In the genomic region with DNA sequence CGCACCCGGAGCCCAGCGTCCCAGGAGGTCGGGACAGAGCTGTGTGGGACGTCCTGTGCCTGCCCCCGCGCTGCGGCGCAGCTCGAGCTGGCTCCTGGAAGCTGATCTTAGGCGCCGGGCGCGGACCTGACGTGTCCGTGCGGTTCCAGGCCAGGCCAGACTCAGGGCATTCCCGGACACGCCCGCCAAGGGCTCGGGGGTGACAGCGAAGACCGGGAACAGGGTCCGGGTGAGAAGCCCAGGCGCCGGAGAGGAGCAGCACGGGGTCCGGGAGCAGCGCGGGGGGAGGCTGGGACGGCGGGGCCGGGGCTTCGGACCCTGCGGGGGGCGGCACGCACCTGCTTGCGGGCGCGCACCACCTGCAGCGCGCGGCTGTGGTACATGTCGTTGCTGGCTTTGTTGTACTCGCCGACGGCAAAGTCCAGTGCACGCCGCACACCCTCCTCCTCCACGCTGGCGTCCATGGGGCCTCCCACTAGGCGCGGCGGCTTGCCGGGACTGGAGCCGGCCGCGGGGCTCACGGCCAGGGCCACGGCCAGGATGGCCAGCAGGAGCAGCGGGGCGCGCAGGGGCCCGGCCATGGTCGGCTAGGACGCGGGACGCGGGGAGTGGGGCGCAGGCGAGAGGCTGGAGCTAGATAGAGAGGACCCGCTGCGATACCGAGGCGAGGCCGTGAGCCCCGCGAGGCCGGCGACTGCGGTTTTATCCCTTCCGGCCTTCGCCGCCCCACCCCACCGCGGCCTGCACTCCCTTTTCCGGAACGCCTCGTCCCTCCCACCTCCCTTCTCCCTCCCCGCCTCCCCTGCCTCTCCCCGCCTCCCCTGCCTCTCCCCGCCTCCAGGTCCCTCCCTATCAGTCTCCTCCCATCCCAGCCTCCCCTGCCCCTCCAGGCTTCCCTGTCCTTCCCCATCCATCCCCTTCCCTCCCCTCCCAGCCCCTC, we compare ENCODE assay signal across 1 cellular context.
TF ChIP-seq lines count a peak whose summit lies in the region.

A gene with protein sequence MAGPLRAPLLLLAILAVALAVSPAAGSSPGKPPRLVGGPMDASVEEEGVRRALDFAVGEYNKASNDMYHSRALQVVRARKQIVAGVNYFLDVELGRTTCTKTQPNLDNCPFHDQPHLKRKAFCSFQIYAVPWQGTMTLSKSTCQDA (minus strand): TSS at position 674 of the 940 bp plus-strand sequence. CDS start 93 bp downstream, at position 581.

TF ChIP-seq in HepG2, 621 proteins besides CTCF, POLR2A, EP300 and RAD21 (continued from another document and continues in another):
- TF ChIP-seq, protein P1, sequence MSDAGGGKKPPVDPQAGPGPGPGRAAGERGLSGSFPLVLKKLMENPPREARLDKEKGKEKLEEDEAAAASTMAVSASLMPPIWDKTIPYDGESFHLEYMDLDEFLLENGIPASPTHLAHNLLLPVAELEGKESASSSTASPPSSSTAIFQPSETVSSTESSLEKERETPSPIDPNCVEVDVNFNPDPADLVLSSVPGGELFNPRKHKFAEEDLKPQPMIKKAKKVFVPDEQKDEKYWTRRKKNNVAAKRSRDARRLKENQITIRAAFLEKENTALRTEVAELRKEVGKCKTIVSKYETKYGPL (CRISPR knock-in tag; IDR thresholded peaks at IDR 0.05) = peak; percentile 82
- TF ChIP-seq ZFY (CRISPR knock-in tag; IDR thresholded peaks at IDR 0.05) (peak; percentile 98), SRSF1 (optimal IDR thresholded peaks at IDR 0.05; ENCODE audit: low read depth, low read length) (peak; percentile 64), FLYWCH1 (CRISPR knock-in tag; IDR thresholded peaks at IDR 0.05) (no peak), ZNF629 (CRISPR knock-in tag; conservative IDR thresholded peaks at IDR 0.05) (peak; percentile 38), KLF6 (CRISPR knock-in tag; IDR thresholded peaks at IDR 0.05) (peak; percentile 91), ZNF547 (CRISPR knock-in tag; IDR thresholded peaks at IDR 0.05) (peak; percentile 95), SIX1 (CRISPR knock-in tag; IDR thresholded peaks at IDR 0.05; ENCODE audit: borderline replicate concordance) (peak; percentile 32; the same call in 1 of the 2 replicates), AGO2 (optimal IDR thresholded peaks at IDR 0.05; ENCODE audit: low read depth, low read length) (peak; percentile 99), SATB2 (CRISPR knock-in tag; IDR thresholded peaks at IDR 0.05) (0 out of 2 replicates have a peak, but pooled peaks have one; percentile 51), MAFG (CRISPR knock-in tag; IDR thresholded peaks at IDR 0.05) (peak; percentile 62; the same call in 1 of the 2 replicates), XRCC5 (optimal IDR thresholded peaks at IDR 0.05; ENCODE audit: low read length) (peak; percentile 51), ZNF530 (CRISPR knock-in tag; IDR thresholded peaks at IDR 0.05; ENCODE audit: low read depth) (no peak; the same call in none of the 2 replicates), JUN (CRISPR knock-in tag; IDR thresholded peaks at IDR 0.05) (peak; percentile 23; the same call in 1 of the 2 replicates), SOX13 (IDR thresholded peaks at IDR 0.05) (peak; percentile 70), SOX13 (CRISPR knock-in tag; conservative IDR thresholded peaks at IDR 0.05 in 1 of 2, IDR thresholded peaks at IDR 0.05 in 1 of 2) (peak; percentile 32 to 55; a peak in 2 of 4 replicates), RBFOX2 (IDR thresholded peaks at IDR 0.05; ENCODE audit: low read depth, low read length) (peak; percentile 99), SP4 (CRISPR knock-in tag; IDR thresholded peaks at IDR 0.05) (peak; percentile 80), MAZ (IDR thresholded peaks at IDR 0.05; ENCODE audit: borderline replicate concordance, low read depth, low read length) (peak; percentile 98), MAZ (CRISPR knock-in tag; IDR thresholded peaks at IDR 0.05; ENCODE audit: low read depth) (peak; percentile 94), HNRNPH1 (optimal IDR thresholded peaks at IDR 0.05; ENCODE audit: low read depth, low read length) (no peak), PHF5A (CRISPR knock-in tag; IDR thresholded peaks at IDR 0.05; ENCODE audit: low read depth, unreplicated experiment) (peak; percentile 79)
- TF ChIP-seq, protein P2, sequence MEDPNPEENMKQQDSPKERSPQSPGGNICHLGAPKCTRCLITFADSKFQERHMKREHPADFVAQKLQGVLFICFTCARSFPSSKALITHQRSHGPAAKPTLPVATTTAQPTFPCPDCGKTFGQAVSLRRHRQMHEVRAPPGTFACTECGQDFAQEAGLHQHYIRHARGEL (CRISPR knock-in tag; IDR thresholded peaks at IDR 0.05) = no peak
- TF ChIP-seq, protein P3, sequence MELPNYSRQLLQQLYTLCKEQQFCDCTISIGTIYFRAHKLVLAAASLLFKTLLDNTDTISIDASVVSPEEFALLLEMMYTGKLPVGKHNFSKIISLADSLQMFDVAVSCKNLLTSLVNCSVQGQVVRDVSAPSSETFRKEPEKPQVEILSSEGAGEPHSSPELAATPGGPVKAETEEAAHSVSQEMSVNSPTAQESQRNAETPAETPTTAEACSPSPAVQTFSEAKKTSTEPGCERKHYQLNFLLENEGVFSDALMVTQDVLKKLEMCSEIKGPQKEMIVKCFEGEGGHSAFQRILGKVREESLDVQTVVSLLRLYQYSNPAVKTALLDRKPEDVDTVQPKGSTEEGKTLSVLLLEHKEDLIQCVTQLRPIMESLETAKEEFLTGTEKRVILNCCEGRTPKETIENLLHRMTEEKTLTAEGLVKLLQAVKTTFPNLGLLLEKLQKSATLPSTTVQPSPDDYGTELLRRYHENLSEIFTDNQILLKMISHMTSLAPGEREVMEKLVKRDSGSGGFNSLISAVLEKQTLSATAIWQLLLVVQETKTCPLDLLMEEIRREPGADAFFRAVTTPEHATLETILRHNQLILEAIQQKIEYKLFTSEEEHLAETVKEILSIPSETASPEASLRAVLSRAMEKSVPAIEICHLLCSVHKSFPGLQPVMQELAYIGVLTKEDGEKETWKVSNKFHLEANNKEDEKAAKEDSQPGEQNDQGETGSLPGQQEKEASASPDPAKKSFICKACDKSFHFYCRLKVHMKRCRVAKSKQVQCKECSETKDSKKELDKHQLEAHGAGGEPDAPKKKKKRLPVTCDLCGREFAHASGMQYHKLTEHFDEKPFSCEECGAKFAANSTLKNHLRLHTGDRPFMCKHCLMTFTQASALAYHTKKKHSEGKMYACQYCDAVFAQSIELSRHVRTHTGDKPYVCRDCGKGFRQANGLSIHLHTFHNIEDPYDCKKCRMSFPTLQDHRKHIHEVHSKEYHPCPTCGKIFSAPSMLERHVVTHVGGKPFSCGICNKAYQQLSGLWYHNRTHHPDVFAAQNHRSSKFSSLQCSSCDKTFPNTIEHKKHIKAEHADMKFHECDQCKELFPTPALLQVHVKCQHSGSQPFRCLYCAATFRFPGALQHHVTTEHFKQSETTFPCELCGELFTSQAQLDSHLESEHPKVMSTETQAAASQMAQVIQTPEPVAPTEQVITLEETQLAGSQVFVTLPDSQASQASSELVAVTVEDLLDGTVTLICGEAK (IDR thresholded peaks at IDR 0.05) = no peak
- TF ChIP-seq, protein P3 (CRISPR knock-in tag; IDR thresholded peaks at IDR 0.05) = peak; percentile 83; the same call in 1 of the 2 replicates
- TF ChIP-seq, protein P4, sequence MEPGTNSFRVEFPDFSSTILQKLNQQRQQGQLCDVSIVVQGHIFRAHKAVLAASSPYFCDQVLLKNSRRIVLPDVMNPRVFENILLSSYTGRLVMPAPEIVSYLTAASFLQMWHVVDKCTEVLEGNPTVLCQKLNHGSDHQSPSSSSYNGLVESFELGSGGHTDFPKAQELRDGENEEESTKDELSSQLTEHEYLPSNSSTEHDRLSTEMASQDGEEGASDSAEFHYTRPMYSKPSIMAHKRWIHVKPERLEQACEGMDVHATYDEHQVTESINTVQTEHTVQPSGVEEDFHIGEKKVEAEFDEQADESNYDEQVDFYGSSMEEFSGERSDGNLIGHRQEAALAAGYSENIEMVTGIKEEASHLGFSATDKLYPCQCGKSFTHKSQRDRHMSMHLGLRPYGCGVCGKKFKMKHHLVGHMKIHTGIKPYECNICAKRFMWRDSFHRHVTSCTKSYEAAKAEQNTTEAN (CRISPR knock-in tag; conservative IDR thresholded peaks at IDR 0.05) = peak; percentile 82; the same call in 1 of the 2 replicates
- TF ChIP-seq, protein P5, sequence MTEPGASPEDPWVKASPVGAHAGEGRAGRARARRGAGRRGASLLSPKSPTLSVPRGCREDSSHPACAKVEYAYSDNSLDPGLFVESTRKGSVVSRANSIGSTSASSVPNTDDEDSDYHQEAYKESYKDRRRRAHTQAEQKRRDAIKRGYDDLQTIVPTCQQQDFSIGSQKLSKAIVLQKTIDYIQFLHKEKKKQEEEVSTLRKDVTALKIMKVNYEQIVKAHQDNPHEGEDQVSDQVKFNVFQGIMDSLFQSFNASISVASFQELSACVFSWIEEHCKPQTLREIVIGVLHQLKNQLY (CRISPR knock-in tag; IDR thresholded peaks at IDR 0.05) = peak; percentile 27; the same call in 1 of the 2 replicates
- TF ChIP-seq, protein P6, sequence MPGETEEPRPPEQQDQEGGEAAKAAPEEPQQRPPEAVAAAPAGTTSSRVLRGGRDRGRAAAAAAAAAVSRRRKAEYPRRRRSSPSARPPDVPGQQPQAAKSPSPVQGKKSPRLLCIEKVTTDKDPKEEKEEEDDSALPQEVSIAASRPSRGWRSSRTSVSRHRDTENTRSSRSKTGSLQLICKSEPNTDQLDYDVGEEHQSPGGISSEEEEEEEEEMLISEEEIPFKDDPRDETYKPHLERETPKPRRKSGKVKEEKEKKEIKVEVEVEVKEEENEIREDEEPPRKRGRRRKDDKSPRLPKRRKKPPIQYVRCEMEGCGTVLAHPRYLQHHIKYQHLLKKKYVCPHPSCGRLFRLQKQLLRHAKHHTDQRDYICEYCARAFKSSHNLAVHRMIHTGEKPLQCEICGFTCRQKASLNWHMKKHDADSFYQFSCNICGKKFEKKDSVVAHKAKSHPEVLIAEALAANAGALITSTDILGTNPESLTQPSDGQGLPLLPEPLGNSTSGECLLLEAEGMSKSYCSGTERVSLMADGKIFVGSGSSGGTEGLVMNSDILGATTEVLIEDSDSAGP (CRISPR knock-in tag; IDR thresholded peaks at IDR 0.05; ENCODE audit: borderline replicate concordance) = peak; percentile 95
- TF ChIP-seq, protein P7, sequence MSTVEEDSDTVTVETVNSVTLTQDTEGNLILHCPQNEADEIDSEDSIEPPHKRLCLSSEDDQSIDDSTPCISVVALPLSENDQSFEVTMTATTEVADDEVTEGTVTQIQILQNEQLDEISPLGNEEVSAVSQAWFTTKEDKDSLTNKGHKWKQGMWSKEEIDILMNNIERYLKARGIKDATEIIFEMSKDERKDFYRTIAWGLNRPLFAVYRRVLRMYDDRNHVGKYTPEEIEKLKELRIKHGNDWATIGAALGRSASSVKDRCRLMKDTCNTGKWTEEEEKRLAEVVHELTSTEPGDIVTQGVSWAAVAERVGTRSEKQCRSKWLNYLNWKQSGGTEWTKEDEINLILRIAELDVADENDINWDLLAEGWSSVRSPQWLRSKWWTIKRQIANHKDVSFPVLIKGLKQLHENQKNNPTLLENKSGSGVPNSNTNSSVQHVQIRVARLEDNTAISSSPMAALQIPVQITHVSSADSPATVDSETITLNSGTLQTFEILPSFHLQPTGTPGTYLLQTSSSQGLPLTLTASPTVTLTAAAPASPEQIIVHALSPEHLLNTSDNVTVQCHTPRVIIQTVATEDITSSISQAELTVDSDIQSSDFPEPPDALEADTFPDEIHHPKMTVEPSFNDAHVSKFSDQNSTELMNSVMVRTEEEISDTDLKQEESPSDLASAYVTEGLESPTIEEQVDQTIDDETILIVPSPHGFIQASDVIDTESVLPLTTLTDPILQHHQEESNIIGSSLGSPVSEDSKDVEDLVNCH (CRISPR knock-in tag; IDR thresholded peaks at IDR 0.05) = no peak
- TF ChIP-seq, protein P8, sequence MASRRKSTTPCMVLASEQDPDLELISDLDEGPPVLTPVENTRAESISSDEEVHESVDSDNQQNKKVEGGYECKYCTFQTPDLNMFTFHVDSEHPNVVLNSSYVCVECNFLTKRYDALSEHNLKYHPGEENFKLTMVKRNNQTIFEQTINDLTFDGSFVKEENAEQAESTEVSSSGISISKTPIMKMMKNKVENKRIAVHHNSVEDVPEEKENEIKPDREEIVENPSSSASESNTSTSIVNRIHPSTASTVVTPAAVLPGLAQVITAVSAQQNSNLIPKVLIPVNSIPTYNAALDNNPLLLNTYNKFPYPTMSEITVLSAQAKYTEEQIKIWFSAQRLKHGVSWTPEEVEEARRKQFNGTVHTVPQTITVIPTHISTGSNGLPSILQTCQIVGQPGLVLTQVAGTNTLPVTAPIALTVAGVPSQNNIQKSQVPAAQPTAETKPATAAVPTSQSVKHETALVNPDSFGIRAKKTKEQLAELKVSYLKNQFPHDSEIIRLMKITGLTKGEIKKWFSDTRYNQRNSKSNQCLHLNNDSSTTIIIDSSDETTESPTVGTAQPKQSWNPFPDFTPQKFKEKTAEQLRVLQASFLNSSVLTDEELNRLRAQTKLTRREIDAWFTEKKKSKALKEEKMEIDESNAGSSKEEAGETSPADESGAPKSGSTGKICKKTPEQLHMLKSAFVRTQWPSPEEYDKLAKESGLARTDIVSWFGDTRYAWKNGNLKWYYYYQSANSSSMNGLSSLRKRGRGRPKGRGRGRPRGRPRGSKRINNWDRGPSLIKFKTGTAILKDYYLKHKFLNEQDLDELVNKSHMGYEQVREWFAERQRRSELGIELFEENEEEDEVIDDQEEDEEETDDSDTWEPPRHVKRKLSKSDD (CRISPR knock-in tag; IDR thresholded peaks at IDR 0.05; ENCODE audit: low read depth) = peak; percentile 88; the same call in 1 of the 2 replicates
